ENCODE assay signal across 10 cellular contexts in genomic region chr9:35661756-35662350, GRCh38. TPM values are rescaled to one million over a fixed set of nuclear protein-coding genes. Genes with fewer than 3 reads are reported as not detected.
A peak's percentile ranks its signal among the peaks of the same experiment; 100 is the strongest.
DNase-seq lines count a peak whose midpoint lies in the region; ATAC-seq and TF ChIP-seq lines count a peak whose summit lies in the region.
"Had no signal": no experiment of that assay in that cellular context is flagged by ENCODE, and none has a peak within 500 bp of the region (broad histone marks: within the 10 kb centered on the region; RNA-seq: fewer than 3 reads in every experiment).

No MANE protein-coding gene starts in this region.

- intact Hi-C loops in activated CD4-positive, alpha-beta T cell treated with anti-CD3 and anti-CD28 coated beads for 36 hours (cut with DNase I, micrococcal nuclease) = no loop called here
- intact Hi-C loops in esophagus squamous epithelium (cut with DNase I) = no loop called here

- H3K36me3 ChIP-seq in esophagus squamous epithelium = peaks cover 0 to 26% (median 0%) of the 10 kb centered on the region in 3 donors

- peak overlapping the region; percentile 74 for H3K27ac Mint-ChIP-seq in activated CD4-positive, alpha-beta T cell treated with anti-CD3 and anti-CD28 coated beads for 36 hours
- peak overlapping the region; percentile 81; the same call in 1 of the 2 replicates for H3K27ac Mint-ChIP-seq in WTC11
- peak overlapping the region; percentile 16 for H3K27ac Mint-ChIP-seq in stimulated activated memory B cell treated with anti-CD40 and anti-IgM and Interleukin-4, amounts not matched to agents 10 μg/mL and 1 μg/mL and 100 μg/mL, for 72 hours

- H3K36me3 Mint-ChIP-seq in activated CD4-positive, alpha-beta T cell treated with anti-CD3 and anti-CD28 coated beads for 36 hours (ENCODE audit: low read depth) = peaks cover 37% of the 10 kb centered on the region
- H3K36me3 Mint-ChIP-seq in WTC11 = peaks cover 39% of the 10 kb centered on the region
- peaks cover 22% of the 10 kb centered on the region for H3K36me3 Mint-ChIP-seq in stimulated activated memory B cell treated with anti-CD40 and anti-IgM and Interleukin-4, amounts not matched to agents 10 μg/mL and 1 μg/mL and 100 μg/mL, for 72 hours

- no peak for ATAC-seq in activated CD4-positive, alpha-beta T cell treated with anti-CD3 and anti-CD28 coated beads for 36 hours
- no peak for ATAC-seq in WTC11
- ATAC-seq in stimulated activated memory B cell treated with anti-CD40 and anti-IgM and Interleukin-4, amounts not matched to agents 10 μg/mL and 1 μg/mL and 100 μg/mL, for 72 hours = no peak

- H3K27me3 ChIP-seq in esophagus squamous epithelium = no peaks in the 10 kb centered on the region

- H3K27ac ChIP-seq in esophagus squamous epithelium = peak overlapping the region; percentile 32 to 96 (median 80)

- WGBS in esophagus squamous epithelium, 2 donors = 27 to 63% methylated on average over 1 to 3 of the region's 3 CpGs

- TF ChIP-seq CTCF in WTC11 (IDR thresholded peaks at IDR 0.05) = no peak
- no peak for TF ChIP-seq CTCF in esophagus squamous epithelium (IDR thresholded peaks at IDR 0.05)

- no peak for TF ChIP-seq POLR2A in esophagus squamous epithelium (IDR thresholded peaks at IDR 0.05)

- no peaks in the 10 kb centered on the region for H3K9me3 Mint-ChIP-seq in activated CD4-positive, alpha-beta T cell treated with anti-CD3 and anti-CD28 coated beads for 36 hours (ENCODE audit: low read depth)
- H3K9me3 Mint-ChIP-seq in WTC11 = no peaks in the 10 kb centered on the region
- H3K9me3 Mint-ChIP-seq in stimulated activated memory B cell treated with anti-CD40 and anti-IgM and Interleukin-4, amounts not matched to agents 10 μg/mL and 1 μg/mL and 100 μg/mL, for 72 hours = no peaks in the 10 kb centered on the region

- no peaks in the 10 kb centered on the region for H3K9me3 ChIP-seq in esophagus squamous epithelium

- no peak for DNase-seq in activated CD4-positive, alpha-beta T cell treated with anti-CD3 and anti-CD28 coated beads for 36 hours
- no peak for DNase-seq in activated CD4-positive, alpha-beta T cell treated with anti-CD3 and anti-CD28 coated beads, Interleukin-2, amount 50 U/mL, for 4 hours
- DNase-seq in WTC11 (ENCODE audit: low spot score) (no peak), esophagus squamous epithelium (lab: John Stamatoyannopoulos, UW) (no peak), DMS114 treated with DMSO at 0.1 percent for 48 hours (lab: John Stamatoyannopoulos, UW; ENCODE audit: unreplicated experiment) (no peak), cerebellar cortex (ENCODE audit: low spot score) (no peak), epidermal melanocyte (ENCODE audit: insufficient read length, low spot score) (no peak)
- DNase-seq: 8988T, erythroblast had no signal

- POLR2A ChIA-PET in activated CD4-positive, alpha-beta T cell treated with anti-CD3 and anti-CD28 coated beads for 36 hours (lab: Charles Lee) = interaction anchor here (1.0 kb wide), 1 partner anchor 71 kb away, joined by 3 read pairs; the partner anchor contains the start of genes CREB3 and TLN1
- POLR2A ChIA-PET in WTC11 (lab: Charles Lee) = interaction anchor here (1.0 to 6.8 kb wide), 5 partner anchors 19 to 70 kb away, joined by 4 to 38 read pairs (median 8); partner anchors contain the start of genes CREB3, TLN1 and TPM2

- no peak overlapping the region for H3K4me3 ChIP-seq in esophagus squamous epithelium

- CTCF ChIA-PET in activated CD4-positive, alpha-beta T cell treated with anti-CD3 and anti-CD28 coated beads for 36 hours (lab: Charles Lee) = interaction anchor here (0.6 to 6.7 kb wide), 10 partner anchors 10 to 67 kb away, joined by 3 to 89 read pairs (median 4); partner anchors contain the start of gene SIT1
- CTCF ChIA-PET in WTC11 (lab: Charles Lee) = interaction anchor here (0.9 to 10.2 kb wide), 20 partner anchors 13 to 174 kb away, joined by 3 to 127 read pairs (median 6); partner anchors contain the start of genes CREB3, TLN1 and TPM2

- peaks cover 18 to 79% (median 27%) of the 10 kb centered on the region in 3 donors for H3K4me1 ChIP-seq in esophagus squamous epithelium

- H3K4me1 Mint-ChIP-seq in activated CD4-positive, alpha-beta T cell treated with anti-CD3 and anti-CD28 coated beads for 36 hours = peaks cover 69% of the 10 kb centered on the region
- H3K4me1 Mint-ChIP-seq in WTC11 = peaks cover 35% of the 10 kb centered on the region
- peaks cover 71% of the 10 kb centered on the region for H3K4me1 Mint-ChIP-seq in stimulated activated memory B cell treated with anti-CD40 and anti-IgM and Interleukin-4, amounts not matched to agents 10 μg/mL and 1 μg/mL and 100 μg/mL, for 72 hours

- H3K27me3 Mint-ChIP-seq in activated CD4-positive, alpha-beta T cell treated with anti-CD3 and anti-CD28 coated beads for 36 hours = peaks cover 2% of the 10 kb centered on the region
- H3K27me3 Mint-ChIP-seq in WTC11 (ENCODE audit: low read depth) = peaks cover 11% of the 10 kb centered on the region
- no peaks in the 10 kb centered on the region for H3K27me3 Mint-ChIP-seq in stimulated activated memory B cell treated with anti-CD40 and anti-IgM and Interleukin-4, amounts not matched to agents 10 μg/mL and 1 μg/mL and 100 μg/mL, for 72 hours

- H3K4me3 Mint-ChIP-seq in activated CD4-positive, alpha-beta T cell treated with anti-CD3 and anti-CD28 coated beads for 36 hours = peak overlapping the region; percentile 6
- no peak overlapping the region for H3K4me3 Mint-ChIP-seq in WTC11
- no peak overlapping the region for H3K4me3 Mint-ChIP-seq in stimulated activated memory B cell treated with anti-CD40 and anti-IgM and Interleukin-4, amounts not matched to agents 10 μg/mL and 1 μg/mL and 100 μg/mL, for 72 hours

TF ChIP-seq in WTC11, 78 proteins besides CTCF, POLR2A, EP300 and RAD21:
- TF ChIP-seq NR2C2 (CRISPR knock-in tag; IDR thresholded peaks at IDR 0.05) (no peak), STAT6 (CRISPR knock-in tag; conservative IDR thresholded peaks at IDR 0.05; ENCODE audit: low read depth) (no peak), TCF7 (CRISPR knock-in tag; IDR thresholded peaks at IDR 0.05; ENCODE audit: low read depth) (no peak), MLX (CRISPR knock-in tag; IDR thresholded peaks at IDR 0.05) (no peak), ETV6 (CRISPR knock-in tag; IDR thresholded peaks at IDR 0.05) (no peak), ZNF671 (CRISPR knock-in tag; IDR thresholded peaks at IDR 0.05) (no peak), IRF2 (CRISPR knock-in tag; IDR thresholded peaks at IDR 0.05; ENCODE audit: borderline replicate concordance, low read depth) (no peak), ZNF396 (CRISPR knock-in tag; IDR thresholded peaks at IDR 0.05; ENCODE audit: borderline replicate concordance) (no peak)

RNA-seq across cellular contexts. Expression of gene ARHGEF39, which starts 3.1 kb away (rescaled TPM):
- total RNA-seq in activated CD4-positive, alpha-beta T cell treated with anti-CD3 and anti-CD28 coated beads for 36 hours = 10 to 100 TPM; 19.1 to 23.1 TPM
- total RNA-seq in WTC11 (2021) (23.8 to 26.6 TPM (median 26.5 TPM) in 3 replicates), esophagus squamous epithelium (10 to 100 TPM in 1 of 4 donors, 1 to 10 TPM in 3; 1.3 to 17.5 (median 5.1) TPM)

RNA-seq across cellular contexts. Expression of gene CCDC107, which starts 3.8 kb away (rescaled TPM):
- 10 to 100 TPM in 1 of 2 experiments, 1 to 10 TPM in 1; 7.9 to 10.4 TPM for total RNA-seq in activated CD4-positive, alpha-beta T cell treated with anti-CD3 and anti-CD28 coated beads for 36 hours
- total RNA-seq in WTC11 (2021) (10.8 to 14.7 TPM (median 14.1 TPM) in 3 replicates), esophagus squamous epithelium (10 to 100 TPM in 3 of 4 donors, 1 to 10 TPM in 1; 6.6 to 19.6 (median 14.2) TPM)

RNA-seq across cellular contexts. Expression of gene RMRP, which starts 4.0 kb away (rescaled TPM):
- over 10,000 TPM in 1 of 2 experiments, 100 to 1,000 TPM in 1; 894 to 11,462 TPM for total RNA-seq in activated CD4-positive, alpha-beta T cell treated with anti-CD3 and anti-CD28 coated beads for 36 hours
- total RNA-seq in WTC11 (2021) (23,577 to 25,958 TPM (median 25,042 TPM) in 3 replicates), esophagus squamous epithelium (1,000 to 10,000 TPM in 3 of 4 donors, 100 to 1,000 TPM in 1; 759 to 4,621 (median 3,503) TPM)

RNA-seq across cellular contexts. Expression of gene SIT1, which starts 11.1 kb away (rescaled TPM):
- total RNA-seq in activated CD4-positive, alpha-beta T cell treated with anti-CD3 and anti-CD28 coated beads for 36 hours = 10 to 100 TPM; 76.5 to 80.9 TPM
- total RNA-seq in WTC11 (2021) (4.1 to 7.2 TPM (median 5.4 TPM) in 3 replicates), esophagus squamous epithelium (1 to 10 TPM in 3 of 4 donors, under 1 TPM in 1; 0.42 to 4.2 (median 1.5) TPM)

RNA-seq across cellular contexts. Expression of gene CA9, which starts 11.9 kb away (rescaled TPM):
- 1 to 10 TPM; 2.9 to 3.1 TPM for total RNA-seq in activated CD4-positive, alpha-beta T cell treated with anti-CD3 and anti-CD28 coated beads for 36 hours
- total RNA-seq in WTC11 (2021) (1.0 to 2.1 TPM (median 1.4 TPM) in 3 replicates), esophagus squamous epithelium (1 to 10 TPM in 1 of 4 donors, not detected in 3; 2.2 TPM)

Comparison
In these comparisons a context has a peak if more than half of its experiments do, and no peak if none do; other contexts are left out.
1. H3K27ac Mint-ChIP-seq: peak in every context shown above with its lines; median percentile 81 in WTC11; 74 in activated CD4-positive, alpha-beta T cell treated with anti-CD3 and anti-CD28 coated beads for 36 hours; 16 in stimulated activated memory B cell treated with anti-CD40 and anti-IgM and Interleukin-4, amounts not matched to agents 10 μg/mL and 1 μg/mL and 100 μg/mL, for 72 hours.